ENCODE assay signal across 12 cellular contexts in genomic region chr22:39489094-39490068, GRCh38. TPM values are rescaled to one million over a fixed set of nuclear protein-coding genes. Genes with fewer than 3 reads are reported as not detected.
DNase-seq lines count a peak whose midpoint lies in the region; ATAC-seq and TF ChIP-seq lines count a peak whose summit lies in the region.
"Had no signal": no experiment of that assay in that cellular context is flagged by ENCODE, and none has a peak within 500 bp of the region (broad histone marks: within the 10 kb centered on the region; RNA-seq: fewer than 3 reads in every experiment).

No MANE protein-coding gene starts in this region.

- H2AFZ ChIP-seq in OCI-LY1 (ENCODE audit: low read length): no peak overlapping the region

- H3K4me3 ChIP-seq in OCI-LY1 (ENCODE audit: low read depth, low read length, poor library complexity, severe bottlenecking) (no peak overlapping the region), right cardiac atrium (ENCODE audit: low read length) (no peak overlapping the region), skeletal muscle tissue (ENCODE audit: low read length in 3 of 3) (peak overlapping the region in 2 of 3 donors; percentile 7 to 52)
- H3K4me3 ChIP-seq: adrenal gland, SJSA1 had no signal

- no peaks in the 10 kb centered on the region for H3F3A ChIP-seq in OCI-LY1 (ENCODE audit: insufficient read depth, low read length)

- H3K27ac ChIP-seq in OCI-LY1 (ENCODE audit: low read depth, low read length, poor library complexity, severe bottlenecking): peak overlapping the region; percentile 44
- no peak overlapping the region for H3K27ac ChIP-seq in right cardiac atrium (ENCODE audit: low read length)
- no peak overlapping the region for H3K27ac ChIP-seq in skeletal muscle tissue (ENCODE audit: low read depth, low read length)
- H3K27ac ChIP-seq: adrenal gland, KMS-11, SJSA1 had no signal

- DNase-seq in GM13977 (ENCODE audit: low spot score) (peak; percentile 35), right cardiac atrium (peak in 2 of 3 donors; percentile 56 to 60), NK-92 (lab: John Stamatoyannopoulos, UW; ENCODE audit: unreplicated experiment) (no peak)

- TF ChIP-seq CTCF in GM13977 (IDR thresholded peaks at IDR 0.05; ENCODE audit: extremely low read depth, insufficient read depth, missing control alignments) (no peak), OCI-LY1 (IDR thresholded peaks at IDR 0.05; ENCODE audit: low read length) (no peak)

- no peak for ATAC-seq in right cardiac atrium
- ATAC-seq in HG02571 (IDR thresholded peaks at IDR 0.05; ENCODE audit: unreplicated experiment): no peak
- no peak for ATAC-seq in esophagus mucosa

- no peaks in the 10 kb centered on the region for H3K79me2 ChIP-seq in OCI-LY1 (ENCODE audit: insufficient read depth, low read length)

- H3K4me1 ChIP-seq in OCI-LY1 (ENCODE audit: insufficient read depth, low read length, severe bottlenecking) (no peaks in the 10 kb centered on the region), right cardiac atrium (ENCODE audit: control insufficient read depth, insufficient read depth, low read length) (no peaks in the 10 kb centered on the region), skeletal muscle tissue (ENCODE audit: control insufficient read depth in 3 of 3, insufficient read depth in 3 of 3, low read length in 3 of 3) (peaks cover 0 to 17% (median 4%) of the 10 kb centered on the region in 3 donors)

- H3K9ac ChIP-seq in OCI-LY1 (ENCODE audit: low read length) (no peak overlapping the region), skeletal muscle tissue (ENCODE audit: low read depth in 1 of 3, low read length in 3 of 3) (no peak overlapping the region)
- H3K9ac ChIP-seq: KMS-11 had no signal

- H4K20me1 ChIP-seq in OCI-LY1 (ENCODE audit: insufficient read depth, low read length): no peaks in the 10 kb centered on the region

- H3K9me3 ChIP-seq in OCI-LY1 (ENCODE audit: low read length) (no peaks in the 10 kb centered on the region), right cardiac atrium (ENCODE audit: control insufficient read depth, low read length) (no peaks in the 10 kb centered on the region), skeletal muscle tissue (ENCODE audit: control insufficient read depth in 3 of 3, low read length in 3 of 3) (no peaks in the 10 kb centered on the region)
- H3K9me3 ChIP-seq: adrenal gland, SJSA1 had no signal

- WGBS in right cardiac atrium: 82% methylated on average over 17 of the region's 17 CpGs

- H3K4me2 ChIP-seq in OCI-LY1 (ENCODE audit: low read length): no peak overlapping the region
- H3K4me2 ChIP-seq: KMS-11 had no signal

- H3K27me3 ChIP-seq in OCI-LY1 (ENCODE audit: insufficient read depth, low read length) (no peaks in the 10 kb centered on the region), right cardiac atrium (ENCODE audit: control insufficient read depth, insufficient read depth) (no peaks in the 10 kb centered on the region), skeletal muscle tissue (ENCODE audit: control insufficient read depth in 3 of 3, insufficient read depth in 3 of 3, low read length in 3 of 3) (no peaks in the 10 kb centered on the region)
- H3K27me3 ChIP-seq: adrenal gland, SJSA1 had no signal

- peaks cover 74% of the 10 kb centered on the region for H3K36me3 ChIP-seq in OCI-LY1 (ENCODE audit: insufficient read depth, low read length)
- peaks cover 0 to 1% (median 0%) of the 10 kb centered on the region in 3 donors for H3K36me3 ChIP-seq in skeletal muscle tissue (ENCODE audit: control insufficient read depth in 3 of 3, insufficient read depth in 3 of 3, low read length in 3 of 3)
- H3K36me3 ChIP-seq: adrenal gland, SJSA1 had no signal

- intact Hi-C loops in right cardiac atrium (cut with DNase I): loop anchor here in 1 of 4 donors (5.0 kb wide), 1 partner anchor 38 kb away; no protein-coding TSS in a partner anchor

- H3K9me2 ChIP-seq in OCI-LY1 (ENCODE audit: low read depth, low read length): no peaks in the 10 kb centered on the region

- in situ Hi-C loops in GM13977 (cut with MboI; ENCODE audit: low pct_unique_long_range_greater_than_20kb, low sequenced_read_pairs, unreplicated experiment): no loop called here

RNA-seq across cellular contexts. Expression of gene MIEF1, which starts 12.7 kb away (rescaled TPM):
- total RNA-seq in right cardiac atrium: 10 to 100 TPM; 16.3 to 22.2 (median 18.7) TPM
- polyA plus RNA-seq in right cardiac atrium: 9.0 TPM
- 10.4 TPM for total RNA-seq in skeletal muscle tissue
- 16.7 TPM for total RNA-seq in esophagus mucosa

RNA-seq across cellular contexts. Expression of gene ATF4, which starts 31.0 kb away (rescaled TPM):
- total RNA-seq in right cardiac atrium: 100 to 1,000 TPM; 156 to 254 (median 177) TPM
- polyA plus RNA-seq in right cardiac atrium: 244 TPM
- total RNA-seq in skeletal muscle tissue: 136 TPM
- 375 TPM for total RNA-seq in esophagus mucosa

RNA-seq across cellular contexts. Expression of gene MGAT3, which starts 32.6 kb away (rescaled TPM):
- total RNA-seq in right cardiac atrium (10 to 100 TPM in 1 of 4 donors, 1 to 10 TPM in 3; 7.3 to 11.6 (median 9.6) TPM), skeletal muscle tissue (2.1 TPM), esophagus mucosa (0.44 TPM)
- 8.7 TPM for polyA plus RNA-seq in right cardiac atrium
- total RNA-seq: fibroblast of lung, pulmonary artery endothelial cell had no signal

RNA-seq across cellular contexts. Expression of gene RPS19BP1, which starts 43.2 kb away (rescaled TPM):
- total RNA-seq in right cardiac atrium (10 to 100 TPM; 55.1 to 75.5 (median 61.8) TPM), skeletal muscle tissue (27.7 TPM), esophagus mucosa (40.7 TPM)
- polyA plus RNA-seq in right cardiac atrium: 155 TPM

Comparison
In these comparisons a context has a peak if more than half of its experiments do, and no peak if none do; other contexts are left out.
1. H3K4me3 ChIP-seq: peak in skeletal muscle tissue (2 of 3); none in OCI-LY1 (single experiment) and right cardiac atrium (single experiment).